ENCODE assay signal across 8 cellular contexts in the genomic region with DNA sequence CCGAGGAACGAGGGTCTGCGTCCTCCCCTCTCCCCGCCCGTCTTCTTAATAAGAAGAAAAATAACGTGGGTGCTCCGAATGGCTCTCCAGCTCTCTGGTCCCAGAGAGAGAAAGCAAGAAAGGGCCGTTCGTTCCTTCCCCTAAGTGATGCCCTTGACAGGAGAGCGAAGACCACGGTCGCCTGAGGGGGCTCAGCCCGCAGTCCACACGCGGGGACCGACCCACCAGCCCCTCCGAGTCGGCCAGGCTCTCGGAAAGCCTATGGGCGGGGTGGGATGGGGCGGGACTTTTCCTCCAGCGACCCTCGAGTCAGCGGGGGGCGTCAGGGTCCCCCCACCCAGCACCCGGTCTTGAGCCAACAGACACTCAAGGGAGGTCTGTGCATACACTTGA. TPM values are rescaled to one million over a fixed set of nuclear protein-coding genes. Genes with fewer than 3 reads are reported as not detected.
A peak's percentile ranks its signal among the peaks of the same experiment; 100 is the strongest.
DNase-seq lines count a peak whose midpoint lies in the region; ATAC-seq, FAIRE-seq and TF ChIP-seq lines count a peak whose summit lies in the region.

No MANE protein-coding gene starts in this region.

- intact Hi-C loops in Right ventricle myocardium superior (cut with DNase I), result loop anchor here (5.0 kb wide), 1 partner anchor 41 kb away; no protein-coding TSS in a partner anchor
- intact Hi-C loops in GM12878 (cut with micrococcal nuclease; ENCODE audit: unreplicated experiment), result no loop called here
- intact Hi-C loops in lower lobe of right lung (cut with DNase I), result no loop called here
- intact Hi-C loops in upper lobe of right lung (cut with DNase I), result no loop called here

- no peaks in the 10 kb centered on the region for H4K20me1 ChIP-seq in GM12878 (ENCODE audit: control insufficient read depth, insufficient read depth)

- no peak overlapping the region for H3K9ac ChIP-seq in GM12878 (ENCODE audit: control insufficient read depth, insufficient read depth, low read length)

- H3K4me3 ChIP-seq in cardiac muscle cell (peak overlapping the region; percentile 85), GM12878 (no peak overlapping the region), lower lobe of right lung (peak overlapping the region; percentile 73), upper lobe of right lung (peak overlapping the region; percentile 65)

- WGBS in GM12878 (ENCODE audit: insufficient coverage, insufficient replicate concordance, low lambda C conversion rate, missing lambda C conversion rate), result 34% methylated on average over 24 of the region's 26 CpGs

- FAIRE-seq in GM12878 (lab: Jason Lieb, UNC), result no peak

- H3K4me2 ChIP-seq in GM12878 (ENCODE audit: control insufficient read depth, insufficient read depth), result peak overlapping the region; percentile 42; the same call in 1 of the 2 replicates

- no peak for TF ChIP-seq EP300 in GM12878 (IDR thresholded peaks at IDR 0.05; ENCODE audit: borderline replicate concordance in 1 of 2, control insufficient read depth in 1 of 2, low read depth in 2 of 2, low read length in 2 of 2)

- RAD21 ChIA-PET in GM12878 (lab: Charles Lee; ENCODE audit: unreplicated experiment), result interaction anchor here (0.6 kb wide), 1 partner anchor 223 kb away, joined by 3 read pairs; no protein-coding TSS in a partner anchor

- H3K27ac ChIP-seq in cardiac muscle cell (no peak overlapping the region), GM12878 (ENCODE audit: control insufficient read depth, insufficient read depth) (no peak overlapping the region), lower lobe of right lung (no peak overlapping the region), upper lobe of right lung (no peak overlapping the region)

- H3K36me3 ChIP-seq in cardiac muscle cell (no peaks in the 10 kb centered on the region), GM12878 (ENCODE audit: control insufficient read depth in 2 of 2, insufficient read depth in 2 of 2, low read length in 1 of 2) (no peaks in the 10 kb centered on the region), lower lobe of right lung (no peaks in the 10 kb centered on the region), upper lobe of right lung (no peaks in the 10 kb centered on the region)

- POLR2A ChIA-PET in GM12878 (lab: Charles Lee), result no interaction called here

- DNase-seq in cardiac muscle cell (ENCODE audit: low read depth in 1 of 2, low spot score in 1 of 2) (no peak), Right ventricle myocardium superior (no peak), GM12878 (ENCODE audit: low read depth, low spot score) (no peak), lower lobe of right lung (no peak), upper lobe of right lung (no peak)
- no peak for DNase-seq in activated effector memory CD4-positive, alpha-beta T cell treated with Interleukin-2 at 50 U/mL for 16 hours

- H3K27me3 ChIP-seq in cardiac muscle cell, result peaks cover 24% of the 10 kb centered on the region
- peaks cover 0 to 12% of the 10 kb centered on the region in 2 experiments for H3K27me3 ChIP-seq in GM12878 (replicated peaks in 1 of 2; ENCODE audit: control insufficient read depth in 2 of 2, insufficient read depth in 2 of 2, low read length in 1 of 2)
- peaks cover 3% of the 10 kb centered on the region for H3K27me3 ChIP-seq in lower lobe of right lung (ENCODE audit: low read depth)
- H3K27me3 ChIP-seq in upper lobe of right lung, result no peaks in the 10 kb centered on the region

- no peak for TF ChIP-seq RAD21 in GM12878 (IDR thresholded peaks at IDR 0.05; ENCODE audit: insufficient read depth, low read depth, low read length)

- peaks cover 6% of the 10 kb centered on the region for H3K4me1 ChIP-seq in cardiac muscle cell (ENCODE audit: low read depth)
- H3K4me1 ChIP-seq in GM12878 (ENCODE audit: control insufficient read depth, insufficient read depth, low read length), result no peaks in the 10 kb centered on the region
- peaks cover 16% of the 10 kb centered on the region for H3K4me1 ChIP-seq in lower lobe of right lung
- H3K4me1 ChIP-seq in upper lobe of right lung, result peaks cover 11% of the 10 kb centered on the region

- in situ Hi-C loops in GM12878 (cut with MboI), result no loop called here

- SMC1A ChIA-PET in GM12878 (lab: Charles Lee; ENCODE audit: uncharacterized antibody, unreplicated experiment), result no interaction called here

- H3K9me3 ChIP-seq in cardiac muscle cell (ENCODE audit: low read depth), result no peaks in the 10 kb centered on the region
- H3K9me3 ChIP-seq in GM12878 (replicated peaks; ENCODE audit: control insufficient read depth, insufficient read depth, low read length), result no peaks in the 10 kb centered on the region
- H3K9me3 ChIP-seq in lower lobe of right lung, result no peaks in the 10 kb centered on the region
- no peaks in the 10 kb centered on the region for H3K9me3 ChIP-seq in upper lobe of right lung

- no peak for TF ChIP-seq POLR2A in GM12878 (IDR thresholded peaks at IDR 0.05; ENCODE audit: low read depth, low read length)

- TF ChIP-seq CTCF in cardiac muscle cell (IDR thresholded peaks at IDR 0.05; ENCODE audit: low read depth, low read length) (no peak), GM12878 (IDR thresholded peaks at IDR 0.05 in 2 of 3, conservative IDR thresholded peaks at IDR 0.05 in 1 of 3; ENCODE audit: control insufficient read depth in 2 of 3, extremely low read depth in 1 of 3, insufficient read depth in 1 of 3, low read depth in 3 of 3, low read length in 3 of 3) (no peak), lower lobe of right lung (IDR thresholded peaks at IDR 0.05) (no peak), upper lobe of right lung (IDR thresholded peaks at IDR 0.05) (no peak)

- no TSS peak for BruUV-seq in GM12878 (replicated peaks; lab: Mats Ljungman, UMichigan)

- ATAC-seq in Right ventricle myocardium superior (ENCODE audit: poor library complexity), result no peak
- no peak for ATAC-seq in GM12878
- peak; percentile 10 to 20 for ATAC-seq in lower lobe of right lung
- peak; percentile 9 for ATAC-seq in upper lobe of right lung
- no peak for ATAC-seq in GM21576 (IDR thresholded peaks at IDR 0.05; ENCODE audit: unreplicated experiment)
- no peak for ATAC-seq in HG02884 (IDR thresholded peaks at IDR 0.05; ENCODE audit: unreplicated experiment)

- H2AFZ ChIP-seq in GM12878 (ENCODE audit: control insufficient read depth, low read depth, low read length), result no peak overlapping the region

- H3K79me2 ChIP-seq in GM12878 (ENCODE audit: control insufficient read depth, insufficient read depth, low read length), result no peaks in the 10 kb centered on the region

- CTCF ChIA-PET in GM12878 (lab: Yijun Ruan, JAX), result no interaction called here

TF ChIP-seq in GM12878, 131 proteins besides CTCF, POLR2A, EP300 and RAD21 (continues in another document):
- no peak for TF ChIP-seq NFYA (IDR thresholded peaks at IDR 0.05; ENCODE audit: borderline replicate concordance, low read depth, low read length)
- TF ChIP-seq, protein P1, sequence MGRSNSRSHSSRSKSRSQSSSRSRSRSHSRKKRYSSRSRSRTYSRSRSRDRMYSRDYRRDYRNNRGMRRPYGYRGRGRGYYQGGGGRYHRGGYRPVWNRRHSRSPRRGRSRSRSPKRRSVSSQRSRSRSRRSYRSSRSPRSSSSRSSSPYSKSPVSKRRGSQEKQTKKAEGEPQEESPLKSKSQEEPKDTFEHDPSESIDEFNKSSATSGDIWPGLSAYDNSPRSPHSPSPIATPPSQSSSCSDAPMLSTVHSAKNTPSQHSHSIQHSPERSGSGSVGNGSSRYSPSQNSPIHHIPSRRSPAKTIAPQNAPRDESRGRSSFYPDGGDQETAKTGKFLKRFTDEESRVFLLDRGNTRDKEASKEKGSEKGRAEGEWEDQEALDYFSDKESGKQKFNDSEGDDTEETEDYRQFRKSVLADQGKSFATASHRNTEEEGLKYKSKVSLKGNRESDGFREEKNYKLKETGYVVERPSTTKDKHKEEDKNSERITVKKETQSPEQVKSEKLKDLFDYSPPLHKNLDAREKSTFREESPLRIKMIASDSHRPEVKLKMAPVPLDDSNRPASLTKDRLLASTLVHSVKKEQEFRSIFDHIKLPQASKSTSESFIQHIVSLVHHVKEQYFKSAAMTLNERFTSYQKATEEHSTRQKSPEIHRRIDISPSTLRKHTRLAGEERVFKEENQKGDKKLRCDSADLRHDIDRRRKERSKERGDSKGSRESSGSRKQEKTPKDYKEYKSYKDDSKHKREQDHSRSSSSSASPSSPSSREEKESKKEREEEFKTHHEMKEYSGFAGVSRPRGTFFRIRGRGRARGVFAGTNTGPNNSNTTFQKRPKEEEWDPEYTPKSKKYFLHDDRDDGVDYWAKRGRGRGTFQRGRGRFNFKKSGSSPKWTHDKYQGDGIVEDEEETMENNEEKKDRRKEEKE (IDR thresholded peaks at IDR 0.05), result no peak
- TF ChIP-seq FOXK2 (IDR thresholded peaks at IDR 0.05), result no peak
- TF ChIP-seq, protein P2, sequence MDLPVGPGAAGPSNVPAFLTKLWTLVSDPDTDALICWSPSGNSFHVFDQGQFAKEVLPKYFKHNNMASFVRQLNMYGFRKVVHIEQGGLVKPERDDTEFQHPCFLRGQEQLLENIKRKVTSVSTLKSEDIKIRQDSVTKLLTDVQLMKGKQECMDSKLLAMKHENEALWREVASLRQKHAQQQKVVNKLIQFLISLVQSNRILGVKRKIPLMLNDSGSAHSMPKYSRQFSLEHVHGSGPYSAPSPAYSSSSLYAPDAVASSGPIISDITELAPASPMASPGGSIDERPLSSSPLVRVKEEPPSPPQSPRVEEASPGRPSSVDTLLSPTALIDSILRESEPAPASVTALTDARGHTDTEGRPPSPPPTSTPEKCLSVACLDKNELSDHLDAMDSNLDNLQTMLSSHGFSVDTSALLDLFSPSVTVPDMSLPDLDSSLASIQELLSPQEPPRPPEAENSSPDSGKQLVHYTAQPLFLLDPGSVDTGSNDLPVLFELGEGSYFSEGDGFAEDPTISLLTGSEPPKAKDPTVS (IDR thresholded peaks at IDR 0.05; ENCODE audit: low read depth, low read length), result no peak

RNA-seq across cellular contexts. Expression of a gene that starts 53.2 kb away (rescaled TPM):
- total RNA-seq in cardiac muscle cell, result 37.5 and 49.4 TPM in 2 replicates
- polyA plus RNA-seq in cardiac muscle cell, result 14.8 and 37.8 TPM in 2 replicates
- total RNA-seq in Right ventricle myocardium superior, result 22.6 TPM
- total RNA-seq in GM12878 (2013; cell fraction: nucleolus; rRNA removed), result 31.8 and 35.9 TPM in 2 replicates
- 10.2 and 14.0 TPM in 2 replicates for total RNA-seq in GM12878 (2014; rRNA removed)
- 17.3 and 18.0 TPM in 2 replicates for total RNA-seq in GM12878 (2014; rRNA removed; fragmentation: Illumina TruSeq; extraction: Trizol)
- total RNA-seq in GM12878 (2021), result 26.6 and 30.4 TPM in 2 replicates
- 7.3 TPM for polyA plus RNA-seq in GM12878 (2011; ENCODE audit: low read depth)
- polyA plus RNA-seq in GM12878 (2011; rRNA removed), result 16.8 and 24.1 TPM in 2 replicates
- polyA plus RNA-seq in GM12878 (2011; cell fraction: cytosol; rRNA removed), result 5.7 and 7.1 TPM in 2 replicates
- 20.9 and 22.2 TPM in 2 replicates for polyA plus RNA-seq in GM12878 (2011; cell fraction: nucleus; rRNA removed)
- 12.7 and 14.4 TPM in 2 replicates for polyA plus RNA-seq in GM12878 (2012)
- 18.0 and 21.6 TPM in 2 replicates for polyA plus RNA-seq in GM12878 (2014; fragmentation: Illumina TruSeq; extraction: Trizol)
- polyA plus RNA-seq in GM12878 (2014; fragmentation: Nextera tagmentation; extraction: Ambion mirVana), result 1 to 10 TPM; 6.8 to 9.2 TPM
- 10.7 and 13.0 TPM in 2 replicates for polyA plus RNA-seq in GM12878 (2014; rRNA removed)
- polyA plus RNA-seq in GM12878 (2016; fragmentation: Nextera tagmentation; extraction: Ambion mirVana), result 10 to 100 TPM; 20.7 to 26.5 TPM
- 16.7 and 26.6 TPM in 2 replicates for polyA minus RNA-seq in GM12878 (2011; rRNA and poly(A)+ RNA removed)
- polyA minus RNA-seq in GM12878 (2011; cell fraction: cytosol; rRNA and poly(A)+ RNA removed), result 17.4 and 30.0 TPM in 2 replicates
- 10.8 and 14.2 TPM in 2 replicates for polyA minus RNA-seq in GM12878 (2011; cell fraction: nucleus; rRNA and poly(A)+ RNA removed)
- 23.6 TPM for total RNA-seq in lower lobe of right lung
- 30.2 TPM for total RNA-seq in upper lobe of right lung

Comparison
In these comparisons a context has a peak if more than half of its experiments do, and no peak if none do; other contexts are left out.
1. ATAC-seq: peak in lower lobe of right lung (2 of 2) and upper lobe of right lung (single experiment); none in Right ventricle myocardium superior (single experiment), GM12878 (single experiment), GM21576 (single experiment) and HG02884 (single experiment).